21 cellular contexts compared by ENCODE assay signal in genomic region chr13:57784633-57785032, GRCh38.
"Had no signal": no experiment of that assay in that cellular context is flagged by ENCODE, and none has a peak within 500 bp of the region (broad histone marks: within the 10 kb centered on the region; RNA-seq: fewer than 3 reads in every experiment).

No MANE protein-coding gene starts in this region.

- DNase-seq: activated CD4-positive, alpha-beta memory T cell treated with anti-CD3 and anti-CD28 coated beads, Interleukin-2, amount 10 ng/mL, durations not matched to agents 7 days and 5 days; activated CD4-positive, alpha-beta T cell treated with anti-CD3 and anti-CD28 coated beads, Interleukin-2, amount 10 ng/mL, durations not matched to agents 7 days and 5 days; activated CD4-positive, CD25-positive, alpha-beta regulatory T cell; activated gamma-delta T cell treated with Interleukin-2 at 50 U/mL for 16 hours; activated naive CD4-positive, alpha-beta T cell treated with anti-CD3 and anti-CD28 coated beads, Interleukin-2, amount 10 ng/mL, durations not matched to agents 7 days and 5 days; activated naive CD8-positive, alpha-beta T cell treated with anti-CD3 and anti-CD28 coated beads for 36 hours; activated T-cell treated with anti-CD3 and anti-CD28 coated beads for 4 hours; activated T-cell treated with anti-CD3 and anti-CD28 coated beads, Interleukin-2, amount 50 U/mL, for 48 hours; brain microvascular endothelial cell; cerebellar nuclear complex; MM.1S; NCI-H1105 treated with DMSO at 0.1 percent for 48 hours; NCI-H1436 treated with DMSO at 0.1 percent for 48 hours; NCI-H187; NCI-H2081; NCI-H446; NCI-H524; PC-9; SHP77 treated with DMSO at 0.1 percent for 48 hours; T-helper 2 cell; T1000 had no signal
